1 cellular context compared by ENCODE assay signal in the genomic region with DNA sequence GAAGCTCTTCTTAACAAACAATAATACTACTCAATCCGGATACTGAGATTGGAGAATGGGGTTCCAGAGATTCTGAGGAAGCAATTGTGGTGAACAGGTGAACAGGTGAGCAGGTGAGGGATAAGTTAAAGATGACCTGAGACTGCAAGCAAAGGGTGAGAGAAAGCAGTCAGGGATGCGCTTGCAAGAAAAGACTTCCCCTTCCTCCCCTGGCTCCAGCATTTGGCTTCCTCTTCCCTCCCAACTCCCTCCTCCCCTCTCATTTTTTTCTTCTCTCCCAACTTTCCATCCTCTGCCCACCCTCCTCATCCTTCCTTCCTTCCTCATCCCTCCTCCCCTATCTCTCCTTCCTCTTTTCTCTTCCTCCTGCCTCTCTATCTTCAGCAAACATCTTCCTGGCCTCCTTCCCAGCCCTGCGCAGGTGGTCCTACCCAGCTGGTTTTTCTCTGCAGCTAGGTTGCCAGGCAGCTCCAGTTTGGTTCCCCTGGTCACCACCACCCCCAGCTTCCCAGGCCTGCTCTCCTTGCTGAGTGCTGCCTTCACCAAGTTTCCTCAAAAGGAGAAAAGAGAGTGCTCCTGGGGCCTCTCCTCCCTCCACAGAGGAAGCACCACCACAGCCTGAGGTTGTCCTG.
TF ChIP-seq lines count a peak whose summit lies in the region.

No MANE protein-coding gene starts in this region.

TF ChIP-seq in K562, 482 proteins besides CTCF, POLR2A, EP300 and RAD21:
- no peak for TF ChIP-seq SAFB (IDR thresholded peaks at IDR 0.05; ENCODE audit: borderline replicate concordance, low read depth, low read length)
- 0 out of 2 replicates have a peak, but pooled peaks have one; percentile 14 for TF ChIP-seq THRB (CRISPR knock-in tag; conservative IDR thresholded peaks at IDR 0.05)
- no peak for TF ChIP-seq TBP (optimal IDR thresholded peaks at IDR 0.05; ENCODE audit: low read depth, low read length)
- TF ChIP-seq, protein P1, sequence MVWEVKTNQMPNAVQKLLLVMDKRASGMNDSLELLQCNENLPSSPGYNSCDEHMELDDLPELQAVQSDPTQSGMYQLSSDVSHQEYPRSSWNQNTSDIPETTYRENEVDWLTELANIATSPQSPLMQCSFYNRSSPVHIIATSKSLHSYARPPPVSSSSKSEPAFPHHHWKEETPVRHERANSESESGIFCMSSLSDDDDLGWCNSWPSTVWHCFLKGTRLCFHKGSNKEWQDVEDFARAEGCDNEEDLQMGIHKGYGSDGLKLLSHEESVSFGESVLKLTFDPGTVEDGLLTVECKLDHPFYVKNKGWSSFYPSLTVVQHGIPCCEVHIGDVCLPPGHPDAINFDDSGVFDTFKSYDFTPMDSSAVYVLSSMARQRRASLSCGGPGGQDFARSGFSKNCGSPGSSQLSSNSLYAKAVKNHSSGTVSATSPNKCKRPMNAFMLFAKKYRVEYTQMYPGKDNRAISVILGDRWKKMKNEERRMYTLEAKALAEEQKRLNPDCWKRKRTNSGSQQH (CRISPR knock-in tag; IDR thresholded peaks at IDR 0.05): peak; percentile 65; the same call in 1 of the 2 replicates
- TF ChIP-seq, protein P2, sequence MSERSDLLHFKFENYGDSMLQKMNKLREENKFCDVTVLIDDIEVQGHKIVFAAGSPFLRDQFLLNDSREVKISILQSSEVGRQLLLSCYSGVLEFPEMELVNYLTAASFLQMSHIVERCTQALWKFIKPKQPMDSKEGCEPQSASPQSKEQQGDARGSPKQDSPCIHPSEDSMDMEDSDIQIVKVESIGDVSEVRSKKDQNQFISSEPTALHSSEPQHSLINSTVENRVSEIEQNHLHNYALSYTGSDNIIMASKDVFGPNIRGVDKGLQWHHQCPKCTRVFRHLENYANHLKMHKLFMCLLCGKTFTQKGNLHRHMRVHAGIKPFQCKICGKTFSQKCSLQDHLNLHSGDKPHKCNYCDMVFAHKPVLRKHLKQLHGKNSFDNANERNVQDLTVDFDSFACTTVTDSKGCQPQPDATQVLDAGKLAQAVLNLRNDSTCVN (CRISPR knock-in tag; IDR thresholded peaks at IDR 0.05): peak; percentile 35; the same call in 1 of the 2 replicates
